2 cellular contexts compared by ENCODE assay signal in the genomic region with DNA sequence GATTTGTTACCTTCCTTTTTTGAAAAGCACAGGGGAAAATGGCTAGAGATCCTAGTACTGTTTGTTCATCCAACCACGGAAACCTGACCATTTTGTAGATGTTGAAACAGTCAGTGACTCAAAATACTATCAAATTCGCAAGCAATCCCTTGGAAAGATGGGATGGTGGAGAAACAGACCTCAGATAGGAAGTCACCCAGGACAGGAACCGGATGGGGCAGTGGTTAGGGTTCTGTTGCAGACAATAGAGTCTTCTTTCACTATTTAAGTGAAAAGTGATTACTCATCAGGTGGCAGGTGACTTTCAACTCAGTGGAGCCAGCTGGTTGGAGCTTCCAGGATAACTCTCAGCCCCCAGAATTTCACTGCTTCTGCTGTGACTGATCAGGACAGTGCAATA.
TF ChIP-seq lines count a peak whose summit lies in the region.

No MANE protein-coding gene starts in this region.

TF ChIP-seq in GM12878, 131 proteins besides CTCF, POLR2A, EP300 and RAD21:
- TF ChIP-seq, protein P1, sequence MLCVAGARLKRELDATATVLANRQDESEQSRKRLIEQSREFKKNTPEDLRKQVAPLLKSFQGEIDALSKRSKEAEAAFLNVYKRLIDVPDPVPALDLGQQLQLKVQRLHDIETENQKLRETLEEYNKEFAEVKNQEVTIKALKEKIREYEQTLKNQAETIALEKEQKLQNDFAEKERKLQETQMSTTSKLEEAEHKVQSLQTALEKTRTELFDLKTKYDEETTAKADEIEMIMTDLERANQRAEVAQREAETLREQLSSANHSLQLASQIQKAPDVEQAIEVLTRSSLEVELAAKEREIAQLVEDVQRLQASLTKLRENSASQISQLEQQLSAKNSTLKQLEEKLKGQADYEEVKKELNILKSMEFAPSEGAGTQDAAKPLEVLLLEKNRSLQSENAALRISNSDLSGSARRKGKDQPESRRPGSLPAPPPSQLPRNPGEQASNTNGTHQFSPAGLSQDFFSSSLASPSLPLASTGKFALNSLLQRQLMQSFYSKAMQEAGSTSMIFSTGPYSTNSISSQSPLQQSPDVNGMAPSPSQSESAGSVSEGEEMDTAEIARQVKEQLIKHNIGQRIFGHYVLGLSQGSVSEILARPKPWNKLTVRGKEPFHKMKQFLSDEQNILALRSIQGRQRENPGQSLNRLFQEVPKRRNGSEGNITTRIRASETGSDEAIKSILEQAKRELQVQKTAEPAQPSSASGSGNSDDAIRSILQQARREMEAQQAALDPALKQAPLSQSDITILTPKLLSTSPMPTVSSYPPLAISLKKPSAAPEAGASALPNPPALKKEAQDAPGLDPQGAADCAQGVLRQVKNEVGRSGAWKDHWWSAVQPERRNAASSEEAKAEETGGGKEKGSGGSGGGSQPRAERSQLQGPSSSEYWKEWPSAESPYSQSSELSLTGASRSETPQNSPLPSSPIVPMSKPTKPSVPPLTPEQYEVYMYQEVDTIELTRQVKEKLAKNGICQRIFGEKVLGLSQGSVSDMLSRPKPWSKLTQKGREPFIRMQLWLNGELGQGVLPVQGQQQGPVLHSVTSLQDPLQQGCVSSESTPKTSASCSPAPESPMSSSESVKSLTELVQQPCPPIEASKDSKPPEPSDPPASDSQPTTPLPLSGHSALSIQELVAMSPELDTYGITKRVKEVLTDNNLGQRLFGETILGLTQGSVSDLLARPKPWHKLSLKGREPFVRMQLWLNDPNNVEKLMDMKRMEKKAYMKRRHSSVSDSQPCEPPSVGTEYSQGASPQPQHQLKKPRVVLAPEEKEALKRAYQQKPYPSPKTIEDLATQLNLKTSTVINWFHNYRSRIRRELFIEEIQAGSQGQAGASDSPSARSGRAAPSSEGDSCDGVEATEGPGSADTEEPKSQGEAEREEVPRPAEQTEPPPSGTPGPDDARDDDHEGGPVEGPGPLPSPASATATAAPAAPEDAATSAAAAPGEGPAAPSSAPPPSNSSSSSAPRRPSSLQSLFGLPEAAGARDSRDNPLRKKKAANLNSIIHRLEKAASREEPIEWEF (IDR thresholded peaks at IDR 0.05; ENCODE audit: insufficient replicate concordance, low read depth, low read length), result no peak
- TF ChIP-seq BMI1 (IDR thresholded peaks at IDR 0.05; ENCODE audit: borderline replicate concordance) (no peak), RFX5 (IDR thresholded peaks at IDR 0.05; ENCODE audit: low read depth, low read length) (no peak), KAT2A (conservative IDR thresholded peaks at IDR 0.05; ENCODE audit: control insufficient read depth, low read depth, low read length) (no peak), BACH1 (IDR thresholded peaks at IDR 0.05; ENCODE audit: borderline replicate concordance) (no peak), PAX5 (IDR thresholded peaks at IDR 0.05; ENCODE audit: borderline replicate concordance, low read depth, low read length) (no peak), ZNF622 (IDR thresholded peaks at IDR 0.05) (no peak), ZBED1 (IDR thresholded peaks at IDR 0.05; ENCODE audit: borderline replicate concordance) (no peak)
- TF ChIP-seq, protein P2, sequence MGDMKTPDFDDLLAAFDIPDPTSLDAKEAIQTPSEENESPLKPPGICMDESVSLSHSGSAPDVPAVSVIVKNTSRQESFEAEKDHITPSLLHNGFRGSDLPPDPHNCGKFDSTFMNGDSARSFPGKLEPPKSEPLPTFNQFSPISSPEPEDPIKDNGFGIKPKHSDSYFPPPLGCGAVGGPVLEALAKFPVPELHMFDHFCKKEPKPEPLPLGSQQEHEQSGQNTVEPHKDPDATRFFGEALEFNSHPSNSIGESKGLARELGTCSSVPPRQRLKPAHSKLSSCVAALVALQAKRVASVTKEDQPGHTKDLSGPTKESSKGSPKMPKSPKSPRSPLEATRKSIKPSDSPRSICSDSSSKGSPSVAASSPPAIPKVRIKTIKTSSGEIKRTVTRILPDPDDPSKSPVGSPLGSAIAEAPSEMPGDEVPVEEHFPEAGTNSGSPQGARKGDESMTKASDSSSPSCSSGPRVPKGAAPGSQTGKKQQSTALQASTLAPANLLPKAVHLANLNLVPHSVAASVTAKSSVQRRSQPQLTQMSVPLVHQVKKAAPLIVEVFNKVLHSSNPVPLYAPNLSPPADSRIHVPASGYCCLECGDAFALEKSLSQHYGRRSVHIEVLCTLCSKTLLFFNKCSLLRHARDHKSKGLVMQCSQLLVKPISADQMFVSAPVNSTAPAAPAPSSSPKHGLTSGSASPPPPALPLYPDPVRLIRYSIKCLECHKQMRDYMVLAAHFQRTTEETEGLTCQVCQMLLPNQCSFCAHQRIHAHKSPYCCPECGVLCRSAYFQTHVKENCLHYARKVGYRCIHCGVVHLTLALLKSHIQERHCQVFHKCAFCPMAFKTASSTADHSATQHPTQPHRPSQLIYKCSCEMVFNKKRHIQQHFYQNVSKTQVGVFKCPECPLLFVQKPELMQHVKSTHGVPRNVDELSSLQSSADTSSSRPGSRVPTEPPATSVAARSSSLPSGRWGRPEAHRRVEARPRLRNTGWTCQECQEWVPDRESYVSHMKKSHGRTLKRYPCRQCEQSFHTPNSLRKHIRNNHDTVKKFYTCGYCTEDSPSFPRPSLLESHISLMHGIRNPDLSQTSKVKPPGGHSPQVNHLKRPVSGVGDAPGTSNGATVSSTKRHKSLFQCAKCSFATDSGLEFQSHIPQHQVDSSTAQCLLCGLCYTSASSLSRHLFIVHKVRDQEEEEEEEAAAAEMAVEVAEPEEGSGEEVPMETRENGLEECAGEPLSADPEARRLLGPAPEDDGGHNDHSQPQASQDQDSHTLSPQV (IDR thresholded peaks at IDR 0.05), result no peak
- TF ChIP-seq, protein P3, sequence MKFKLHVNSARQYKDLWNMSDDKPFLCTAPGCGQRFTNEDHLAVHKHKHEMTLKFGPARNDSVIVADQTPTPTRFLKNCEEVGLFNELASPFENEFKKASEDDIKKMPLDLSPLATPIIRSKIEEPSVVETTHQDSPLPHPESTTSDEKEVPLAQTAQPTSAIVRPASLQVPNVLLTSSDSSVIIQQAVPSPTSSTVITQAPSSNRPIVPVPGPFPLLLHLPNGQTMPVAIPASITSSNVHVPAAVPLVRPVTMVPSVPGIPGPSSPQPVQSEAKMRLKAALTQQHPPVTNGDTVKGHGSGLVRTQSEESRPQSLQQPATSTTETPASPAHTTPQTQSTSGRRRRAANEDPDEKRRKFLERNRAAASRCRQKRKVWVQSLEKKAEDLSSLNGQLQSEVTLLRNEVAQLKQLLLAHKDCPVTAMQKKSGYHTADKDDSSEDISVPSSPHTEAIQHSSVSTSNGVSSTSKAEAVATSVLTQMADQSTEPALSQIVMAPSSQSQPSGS (IDR thresholded peaks at IDR 0.05; ENCODE audit: low read length), result no peak
TF ChIP-seq in GM12878: peak in this region for 0.

TF ChIP-seq in GM12891, 5 proteins besides CTCF, POLR2A, EP300 and RAD21:
- TF ChIP-seq TAF1 (IDR thresholded peaks at IDR 0.05; ENCODE audit: low read depth, low read length) (no peak), POU2F2 (IDR thresholded peaks at IDR 0.05; ENCODE audit: low read depth, low read length) (no peak), PAX5 (IDR thresholded peaks at IDR 0.05; ENCODE audit: insufficient read depth, low read length, severe bottlenecking) (no peak), SPI1 (IDR thresholded peaks at IDR 0.05; ENCODE audit: low read depth, low read length) (no peak), POLR2AphosphoS5 (IDR thresholded peaks at IDR 0.05; ENCODE audit: low read depth, low read length) (no peak)
